8 cellular contexts compared by ENCODE assay signal in the genomic region with DNA sequence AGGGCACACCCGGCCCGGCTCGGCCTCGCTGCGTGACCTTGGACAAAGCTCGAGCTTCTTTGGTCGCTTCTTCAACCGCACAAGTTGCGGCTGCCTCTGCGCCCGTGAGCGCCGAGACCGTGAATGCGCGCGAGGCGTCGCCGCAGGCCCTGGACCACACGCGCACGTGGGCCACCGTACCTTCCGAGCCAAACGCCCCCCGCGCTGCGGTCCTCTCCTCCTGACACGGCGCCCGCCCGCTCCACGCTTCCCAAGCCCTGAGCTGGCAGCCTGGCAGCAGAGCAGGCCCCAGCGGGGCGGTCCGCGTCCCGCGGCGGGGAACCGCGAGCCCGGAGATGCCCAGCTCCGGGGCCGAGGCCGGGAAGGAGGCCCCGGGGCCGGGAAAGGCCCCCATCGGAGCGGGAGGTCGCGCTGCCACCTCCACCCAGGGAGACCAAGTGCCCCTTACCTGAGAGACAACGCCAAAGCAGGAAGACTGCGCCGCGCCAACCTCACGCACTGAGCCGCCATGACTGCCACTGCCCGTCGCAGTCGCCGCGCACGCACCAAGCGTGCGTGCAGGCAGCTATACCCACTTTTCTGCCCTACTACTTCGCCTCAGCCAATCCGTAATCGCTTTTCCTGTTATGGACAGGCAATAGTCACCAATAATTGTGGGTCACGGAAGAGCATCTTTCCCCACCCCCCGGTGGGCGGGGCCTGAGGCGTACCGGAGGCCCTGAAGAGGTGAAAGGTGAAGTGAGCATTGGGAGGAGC. TPM values are rescaled to one million over a fixed set of nuclear protein-coding genes. Genes with fewer than 3 reads are reported as not detected.
DNase-seq lines count a peak whose midpoint lies in the region; ATAC-seq and TF ChIP-seq lines count a peak whose summit lies in the region.

Gene GRPEL1, minus strand, starts transcription at position 542 of the 756 bp plus-strand sequence. Its CDS starts 32 bp downstream, at position 510.

- peak within 1 kb of the TSS; percentile 89 for H3K27ac ChIP-seq in fibroblast of lung (ENCODE audit: insufficient read depth, low read length)

- no peaks in the 10 kb centered on the region for H4K20me1 ChIP-seq in fibroblast of lung (ENCODE audit: control insufficient read depth, extremely low read depth, insufficient read depth, low read length)

- H3K9me3 Mint-ChIP-seq in naive B cell = no peaks in the 10 kb centered on the region

- peaks cover 0 to 6% (median 3%) of the 10 kb centered on the region in 3 donors for H3K27me3 Mint-ChIP-seq in naive B cell

- no peaks in the 10 kb centered on the region for H3K9me3 ChIP-seq in fibroblast of lung (ENCODE audit: control insufficient read depth, insufficient read depth, low read depth, low read length)

- peaks cover 5% of the 10 kb centered on the region for H3K36me3 ChIP-seq in fibroblast of lung (ENCODE audit: control insufficient read depth, insufficient read depth, low read length)

- H3K27me3 ChIP-seq in fibroblast of lung (ENCODE audit: control insufficient read depth, insufficient read depth, low read length) = no peaks in the 10 kb centered on the region

- H3K4me2 ChIP-seq in fibroblast of lung (ENCODE audit: extremely low read depth, insufficient read depth, low read length) = peak within 1 kb of the TSS; percentile 98

- DNase-seq in Daoy (ENCODE audit: low read depth) (peak; percentile 99), KG1 (lab: John Stamatoyannopoulos, UW) (peak; percentile 99), fibroblast of lung (ENCODE audit: low read depth in 2 of 2) (peak; percentile 98 to 99), naive B cell (peak; percentile 100)
- peak; percentile 100 for DNase-seq in activated T-helper 1 cell treated with anti-CD3 and anti-CD28 coated beads, Interleukin-2, amount 50 U/mL, for 16 hours (ENCODE audit: low read depth in 1 of 2, low spot score in 1 of 2)
- DNase-seq in stimulated activated naive CD8-positive, alpha-beta T cell treated with anti-CD3 and anti-CD28 coated beads, Interleukin-15, Interleukin-2, amounts not matched to agents 100 U/mL and 50 U/mL, for 24 hours = peak; percentile 100

- H3K36me3 Mint-ChIP-seq in naive B cell = peaks cover 0 to 12% of the 10 kb centered on the region in 2 donors

- peak within 1 kb of the TSS; percentile 76 to 94 (median 88) for H3K4me3 ChIP-seq in fibroblast of lung (replicated peaks in 1 of 4; ENCODE audit: control extremely low read depth in 1 of 4, insufficient read depth in 1 of 4, low read depth in 3 of 4, low read length in 4 of 4)

- H3K9ac ChIP-seq in fibroblast of lung (ENCODE audit: insufficient read depth, low read length) = peak within 1 kb of the TSS; percentile 81

- peak within 1 kb of the TSS; percentile 90 to 98 (median 97) for H3K4me3 Mint-ChIP-seq in naive B cell

- H3K79me2 ChIP-seq in fibroblast of lung (ENCODE audit: control insufficient read depth, insufficient read depth, low read length) = peaks cover 39% of the 10 kb centered on the region

- ATAC-seq in GM21737 (IDR thresholded peaks at IDR 0.05; ENCODE audit: unreplicated experiment) (peak; percentile 87), naive B cell (ENCODE audit: low read depth in 2 of 2) (peak; percentile 86)
- peak; percentile 93 for ATAC-seq in stimulated activated naive CD8-positive, alpha-beta T cell treated with anti-CD3 and anti-CD28 coated beads, Interleukin-15, Interleukin-2, amounts not matched to agents 100 U/mL and 50 U/mL, for 24 hours

- H3K4me1 Mint-ChIP-seq in naive B cell = peaks cover 34 to 52% (median 51%) of the 10 kb centered on the region in 3 donors

- peak within 1 kb of the TSS; percentile 87 to 97 (median 94) for H3K27ac Mint-ChIP-seq in naive B cell

- TF ChIP-seq CTCF in fibroblast of lung (conservative IDR thresholded peaks at IDR 0.05 in 1 of 2, IDR thresholded peaks at IDR 0.05 in 1 of 2; ENCODE audit: low read depth in 1 of 2, low read length in 2 of 2) = no peak

- peaks cover 5% of the 10 kb centered on the region for H3K4me1 ChIP-seq in fibroblast of lung (ENCODE audit: control insufficient read depth, extremely low read depth, insufficient read depth, low read length)

- peak within 1 kb of the TSS; percentile 91 for H2AFZ ChIP-seq in fibroblast of lung (ENCODE audit: low read length)

TF ChIP-seq in PFSK-1, 5 proteins besides CTCF, POLR2A, EP300 and RAD21:
- TF ChIP-seq FOXP2 (optimal IDR thresholded peaks at IDR 0.05; ENCODE audit: borderline replicate concordance, extremely low read depth, extremely low read length, insufficient read depth) (no peak), SIN3A (IDR thresholded peaks at IDR 0.05; ENCODE audit: borderline replicate concordance, insufficient read depth, low read length) (peak; percentile 51; the same call in 1 of the 2 replicates), POLR2AphosphoS5 (IDR thresholded peaks at IDR 0.05; ENCODE audit: low read depth, low read length) (peak; percentile 91), TAF1 (IDR thresholded peaks at IDR 0.05; ENCODE audit: borderline replicate concordance, insufficient read depth, low read length) (peak; percentile 88; the same call in 1 of the 2 replicates), REST (IDR thresholded peaks at IDR 0.05; ENCODE audit: insufficient read depth in 1 of 2, low read depth in 2 of 2, low read length in 2 of 2) (0 out of 4 replicates have a peak, but pooled peaks of 1 of the 2 experiments have one; percentile 34)

RNA-seq across cellular contexts. Expression of gene GRPEL1, which starts in this region (rescaled TPM):
- total RNA-seq in Daoy (2014; rRNA removed; shearing (Covaris generic)) = 59.5 and 83.3 TPM in 2 replicates
- 45.8 TPM for polyA plus RNA-seq in PFSK-1 (2012; ENCODE audit: insufficient read length, low read depth)
- total RNA-seq in fibroblast of lung = 16.3 and 20.8 TPM in 2 replicates
- polyA plus RNA-seq in fibroblast of lung (42.7 and 49.1 TPM in 2 replicates), naive B cell (ENCODE audit: low read depth in 6 of 6) (10 to 100 TPM; 29.8 to 36.1 (median 32.2) TPM)
- polyA plus RNA-seq in fibroblast of lung (2012) = 39.1 and 45.2 TPM in 2 replicates
- polyA minus RNA-seq in fibroblast of lung (ENCODE audit: low replicate concordance) = 6.6 and 6.7 TPM in 2 replicates

Comparison
In these comparisons a context has a peak if more than half of its experiments do, and no peak if none do; other contexts are left out.
1. Peak in every context shown above with its lines: DNase-seq, ATAC-seq, H3K4me3 ChIP-seq and H3K27ac ChIP-seq.